ENCODE assay signal across 23 cellular contexts in genomic region chr14:77110286-77110685, GRCh38. TPM values are rescaled to one million over a fixed set of nuclear protein-coding genes. Genes with fewer than 3 reads are reported as not detected.
DNase-seq lines count a peak whose midpoint lies in the region; ATAC-seq and TF ChIP-seq lines count a peak whose summit lies in the region.
"Had no signal": no experiment of that assay in that cellular context is flagged by ENCODE, and none has a peak within 500 bp of the region (broad histone marks: within the 10 kb centered on the region; RNA-seq: fewer than 3 reads in every experiment).

No MANE protein-coding gene starts in this region.

- H3K27ac Mint-ChIP-seq in activated CD8-positive, alpha-beta T cell treated with anti-CD3 and anti-CD28 coated beads, Interleukin-2, amount 10 ng/mL, durations not matched to agents 7 days and 5 days = no peak overlapping the region
- H3K27ac Mint-ChIP-seq: CD14-positive monocyte, natural killer cell had no signal

- H3K4me1 Mint-ChIP-seq in activated CD8-positive, alpha-beta T cell treated with anti-CD3 and anti-CD28 coated beads, Interleukin-2, amount 10 ng/mL, durations not matched to agents 7 days and 5 days (ENCODE audit: low read depth) = no peaks in the 10 kb centered on the region
- H3K4me1 Mint-ChIP-seq: CD14-positive monocyte had no signal

- H3K27me3 Mint-ChIP-seq in activated CD8-positive, alpha-beta T cell treated with anti-CD3 and anti-CD28 coated beads, Interleukin-2, amount 10 ng/mL, durations not matched to agents 7 days and 5 days (ENCODE audit: low read depth) = no peaks in the 10 kb centered on the region

- WGBS in right cardiac atrium = 70% methylated on average over 1 of the region's 1 CpG

- intact Hi-C loops in left ventricle myocardium inferior (cut with micrococcal nuclease) = no loop called here
- intact Hi-C loops in right cardiac atrium (cut with DNase I) = no loop called here
- intact Hi-C loops in vagina (cut with DNase I) = no loop called here

- H3K4me1 ChIP-seq in left ventricle myocardium inferior (peaks cover 83% of the 10 kb centered on the region), right cardiac atrium (ENCODE audit: control insufficient read depth, insufficient read depth, low read length) (peaks cover 3% of the 10 kb centered on the region), skeletal muscle tissue (ENCODE audit: control insufficient read depth in 3 of 3, insufficient read depth in 3 of 3, low read length in 3 of 3) (peaks cover 56 to 60% (median 59%) of the 10 kb centered on the region in 3 donors), vagina (peaks cover 52% of the 10 kb centered on the region), BE2C (no peaks in the 10 kb centered on the region)
- H3K4me1 ChIP-seq: A549 had no signal

- ATAC-seq in right cardiac atrium (no peak), HG03095 (IDR thresholded peaks at IDR 0.05; ENCODE audit: unreplicated experiment) (no peak)
- ATAC-seq in activated CD8-positive, alpha-beta T cell treated with anti-CD3 and anti-CD28 coated beads, Interleukin-2, amount 10 ng/mL, durations not matched to agents 7 days and 5 days = no peak
- ATAC-seq: A549, HCT116, HepG2, natural killer cell had no signal

- H3K36me3 ChIP-seq in left ventricle myocardium inferior (peaks cover 86% of the 10 kb centered on the region), skeletal muscle tissue (ENCODE audit: control insufficient read depth in 3 of 3, insufficient read depth in 3 of 3, low read length in 3 of 3) (peaks cover 33 to 57% (median 39%) of the 10 kb centered on the region in 3 donors), vagina (peaks cover 0 to 36% of the 10 kb centered on the region in 2 donors), BE2C (peaks cover 79% of the 10 kb centered on the region)

- H3K27me3 ChIP-seq in left ventricle myocardium inferior (ENCODE audit: low read depth) = no peaks in the 10 kb centered on the region
- H3K27me3 ChIP-seq in right cardiac atrium (ENCODE audit: control insufficient read depth, insufficient read depth) = no peaks in the 10 kb centered on the region
- no peaks in the 10 kb centered on the region for H3K27me3 ChIP-seq in layer of hippocampus (ENCODE audit: control insufficient read depth, insufficient read depth, low read length)
- no peaks in the 10 kb centered on the region for H3K27me3 ChIP-seq in skeletal muscle tissue (ENCODE audit: control insufficient read depth in 3 of 3, insufficient read depth in 3 of 3, low read length in 3 of 3)
- no peaks in the 10 kb centered on the region for H3K27me3 ChIP-seq in vagina
- no peaks in the 10 kb centered on the region for H3K27me3 ChIP-seq in BE2C
- H3K27me3 ChIP-seq: SJCRH30 had no signal

- TF ChIP-seq CTCF in left ventricle myocardium inferior (IDR thresholded peaks at IDR 0.05; ENCODE audit: borderline replicate concordance) = no peak
- TF ChIP-seq CTCF in vagina (IDR thresholded peaks at IDR 0.05) = no peak
- TF ChIP-seq CTCF in BE2C (IDR thresholded peaks at IDR 0.05; ENCODE audit: low read depth, low read length) = no peak

- CTCF ChIA-PET in activated CD8-positive, alpha-beta T cell treated with anti-CD3 and anti-CD28 coated beads, Interleukin-2, amount 10 ng/mL, durations not matched to agents 7 days and 5 days (lab: Charles Lee) = interaction anchor here (1.6 to 2.9 kb wide), 4 partner anchors 11 to 40 kb away, joined by 4 to 15 read pairs (median 9); no protein-coding TSS in a partner anchor

- no peak overlapping the region for H3K4me3 ChIP-seq in left ventricle myocardium inferior
- H3K4me3 ChIP-seq in right cardiac atrium (ENCODE audit: low read length) = no peak overlapping the region
- H3K4me3 ChIP-seq in skeletal muscle tissue (ENCODE audit: low read length in 3 of 3) = no peak overlapping the region
- H3K4me3 ChIP-seq in vagina = no peak overlapping the region
- H3K4me3 ChIP-seq in BE2C (ENCODE audit: low read depth, low read length) = no peak overlapping the region
- H3K4me3 ChIP-seq: A549, SJCRH30 had no signal

- H3K9ac ChIP-seq in skeletal muscle tissue (ENCODE audit: low read depth in 1 of 3, low read length in 3 of 3) = no peak overlapping the region

- H3K4me3 Mint-ChIP-seq in activated CD8-positive, alpha-beta T cell treated with anti-CD3 and anti-CD28 coated beads, Interleukin-2, amount 10 ng/mL, durations not matched to agents 7 days and 5 days = no peak overlapping the region
- H3K4me3 Mint-ChIP-seq: CD14-positive monocyte, natural killer cell had no signal

- peaks cover 11% of the 10 kb centered on the region for H3K36me3 Mint-ChIP-seq in activated CD8-positive, alpha-beta T cell treated with anti-CD3 and anti-CD28 coated beads, Interleukin-2, amount 10 ng/mL, durations not matched to agents 7 days and 5 days (ENCODE audit: low read depth)
- H3K36me3 Mint-ChIP-seq: natural killer cell had no signal

- H3K27ac ChIP-seq in left ventricle myocardium inferior (replicated peaks) = peak overlapping the region; percentile 75
- no peak overlapping the region for H3K27ac ChIP-seq in right cardiac atrium (ENCODE audit: low read length)
- peak overlapping the region; percentile 62 for H3K27ac ChIP-seq in layer of hippocampus (ENCODE audit: low read depth, low read length)
- H3K27ac ChIP-seq in skeletal muscle tissue (ENCODE audit: low read depth, low read length) = peak overlapping the region; percentile 55
- H3K27ac ChIP-seq in vagina = peak overlapping the region; percentile 81
- H3K27ac ChIP-seq: A549, SJCRH30 had no signal

- TF ChIP-seq POLR2A in vagina (IDR thresholded peaks at IDR 0.05) = no peak

- POLR2A ChIA-PET in activated CD8-positive, alpha-beta T cell treated with anti-CD3 and anti-CD28 coated beads, Interleukin-2, amount 10 ng/mL, durations not matched to agents 7 days and 5 days (lab: Charles Lee) = no interaction called here

- DNase-seq in left ventricle myocardium inferior = no peak
- no peak for DNase-seq in right cardiac atrium
- DNase-seq in vagina (ENCODE audit: extremely low spot score in 2 of 2) = no peak
- DNase-seq in BE2C = no peak
- DNase-seq in activated CD8-positive, alpha-beta T cell treated with anti-CD3 and anti-CD28 coated beads, Interleukin-2, amount 10 ng/mL, durations not matched to agents 7 days and 5 days = no peak
- DNase-seq: activated CD4-positive, alpha-beta T cell treated with anti-CD3 and anti-CD28 coated beads for 1 hour; activated naive CD4-positive, alpha-beta T cell treated with Interleukin-2 at 50 U/mL for 16 hours; DMS53; natural killer cell; NCI-H1930; NCI-H510A treated with DMSO at 0.1 percent for 48 hours; SJCRH30; stimulated activated CD4-positive, alpha-beta T cell treated with anti-CD3 and anti-CD28 coated beads, Interleukin-4, amount 100 ng/mL, for 1 hour had no signal

- no peaks in the 10 kb centered on the region for H3K9me3 Mint-ChIP-seq in activated CD8-positive, alpha-beta T cell treated with anti-CD3 and anti-CD28 coated beads, Interleukin-2, amount 10 ng/mL, durations not matched to agents 7 days and 5 days (ENCODE audit: insufficient read depth)
- H3K9me3 Mint-ChIP-seq: CD14-positive monocyte, natural killer cell had no signal

- H3K9me3 ChIP-seq in left ventricle myocardium inferior (replicated peaks) (no peaks in the 10 kb centered on the region), right cardiac atrium (ENCODE audit: control insufficient read depth, low read length) (no peaks in the 10 kb centered on the region), skeletal muscle tissue (ENCODE audit: control insufficient read depth in 3 of 3, low read length in 3 of 3) (no peaks in the 10 kb centered on the region), vagina (no peaks in the 10 kb centered on the region), BE2C (peaks cover 2% of the 10 kb centered on the region; the same call in 1 of the 2 replicates)
- H3K9me3 ChIP-seq: A549, SJCRH30 had no signal

RNA-seq across cellular contexts. Expression of gene CIPC, which starts 12.2 kb away (rescaled TPM):
- 70.3 TPM for total RNA-seq in left ventricle myocardium inferior
- 10 to 100 TPM; 54.3 to 73.1 (median 65.9) TPM for total RNA-seq in right cardiac atrium
- polyA plus RNA-seq in right cardiac atrium = 28.1 TPM
- 13.6 TPM for total RNA-seq in skeletal muscle tissue
- 43.2 TPM for total RNA-seq in vagina
- polyA plus RNA-seq in BE2C (2012; ENCODE audit: insufficient read depth, insufficient read length, low read depth) = 28.9 TPM
- 10 to 100 TPM; 11.4 to 11.7 TPM for total RNA-seq in activated CD8-positive, alpha-beta T cell treated with anti-CD3 and anti-CD28 coated beads, Interleukin-2, amount 10 ng/mL, durations not matched to agents 7 days and 5 days

RNA-seq across cellular contexts. Expression of gene ZDHHC22, which starts 31.3 kb away (rescaled TPM):
- total RNA-seq in left ventricle myocardium inferior (not detected), right cardiac atrium (not detected), skeletal muscle tissue (0.52 TPM), vagina (not detected)
- polyA plus RNA-seq in right cardiac atrium = not detected
- polyA plus RNA-seq in BE2C (2012; ENCODE audit: insufficient read depth, insufficient read length, low read depth) = 4.3 TPM
- total RNA-seq in activated CD8-positive, alpha-beta T cell treated with anti-CD3 and anti-CD28 coated beads, Interleukin-2, amount 10 ng/mL, durations not matched to agents 7 days and 5 days = not detected
- total RNA-seq: dermis microvascular lymphatic vessel endothelial cell, fibroblast of lung, HepG2, liver, natural killer cell had no signal
- polyA plus RNA-seq: CD14-positive monocyte, fibroblast of lung, HepG2, liver had no signal
